9 cellular contexts compared by ENCODE assay signal in genomic region chr11:36292311-36292722, GRCh38. TPM values are rescaled to one million over a fixed set of nuclear protein-coding genes. Genes with fewer than 3 reads are reported as not detected.
DNase-seq lines count a peak whose midpoint lies in the region; ATAC-seq, FAIRE-seq and TF ChIP-seq lines count a peak whose summit lies in the region.
"Had no signal": no experiment of that assay in that cellular context is flagged by ENCODE, and none has a peak within 500 bp of the region (broad histone marks: within the 10 kb centered on the region; RNA-seq: fewer than 3 reads in every experiment).

No MANE protein-coding gene starts in this region.

- no peak overlapping the region for H3K4me2 ChIP-seq in endothelial cell of umbilical vein (ENCODE audit: insufficient read depth, low read length)
- H3K4me2 ChIP-seq in neural progenitor cell, result no peak overlapping the region

- FAIRE-seq in endothelial cell of umbilical vein (lab: Jason Lieb, UNC), result peak; percentile 69
- FAIRE-seq in HTR-8/SVneo (lab: Jason Lieb, UNC), result no peak

- DNase-seq in AG09319 (ENCODE audit: extremely low read depth, low read depth), result peak; percentile 19
- peak; percentile 22 for DNase-seq in GM12864 (ENCODE audit: low read depth)
- peak; percentile 58 for DNase-seq in RKO (ENCODE audit: low spot score)
- peak; percentile 46 for DNase-seq in endothelial cell of umbilical vein (ENCODE audit: low read depth, low spot score)
- DNase-seq in neural progenitor cell (ENCODE audit: low spot score), result peak; percentile 47
- DNase-seq in HTR-8/SVneo (ENCODE audit: insufficient read length, low spot score), result no peak

- H3K9me3 ChIP-seq in endothelial cell of umbilical vein (replicated peaks; ENCODE audit: control insufficient read depth, insufficient read depth, low read length) (no peaks in the 10 kb centered on the region), neural progenitor cell (ENCODE audit: low read depth) (no peaks in the 10 kb centered on the region)

- POLR2A ChIA-PET in endothelial cell of umbilical vein (lab: Charles Lee), result interaction anchor here (0.6 to 1.3 kb wide), 2 partner anchors 13 to 201 kb away, joined by 3 read pairs; no protein-coding TSS in a partner anchor

- BruUV-seq in endothelial cell of umbilical vein (replicated peaks; lab: Mats Ljungman, UMichigan), result no TSS peak

- H3K27me3 ChIP-seq in endothelial cell of umbilical vein (ENCODE audit: control insufficient read depth in 2 of 2, insufficient read depth in 2 of 2, low read length in 2 of 2), result no peaks in the 10 kb centered on the region
- H3K27me3 ChIP-seq in neural progenitor cell, result peaks cover 20% of the 10 kb centered on the region

- no peaks in the 10 kb centered on the region for H3K9me1 ChIP-seq in endothelial cell of umbilical vein (replicated peaks; ENCODE audit: control insufficient read depth, extremely low read depth, insufficient read depth, low read length)

- H3K4me3 ChIP-seq in GM12864 (ENCODE audit: low read depth, low read length), result no peak overlapping the region
- no peak overlapping the region for H3K4me3 ChIP-seq in endothelial cell of umbilical vein (replicated peaks in 1 of 3; ENCODE audit: insufficient read depth in 1 of 3, low read depth in 1 of 3, low read length in 3 of 3)
- H3K4me3 ChIP-seq in neural progenitor cell, result no peak overlapping the region

- TF ChIP-seq POLR2A in endothelial cell of umbilical vein (IDR thresholded peaks at IDR 0.05; ENCODE audit: low read depth, low read length), result no peak

- H3K9me3 Mint-ChIP-seq in neural progenitor cell, result peaks cover 1% of the 10 kb centered on the region
- H3K9me3 Mint-ChIP-seq: stimulated activated naive CD8-positive, alpha-beta T cell treated with anti-CD3 and anti-CD28 coated beads, Interleukin-15, Interleukin-2, amounts not matched to agents 100 ng/mL and 50 ng/mL, for 24 hours had no signal

- peak; percentile 27 for TF ChIP-seq CTCF in AG09319 (IDR thresholded peaks at IDR 0.05; ENCODE audit: low read depth, low read length)
- peak; percentile 54 for TF ChIP-seq CTCF in GM12864 (IDR thresholded peaks at IDR 0.05; ENCODE audit: low read depth, low read length, missing control alignments)
- peak; percentile 35 to 38 for TF ChIP-seq CTCF in endothelial cell of umbilical vein (IDR thresholded peaks at IDR 0.05; ENCODE audit: extremely low read depth in 1 of 2, insufficient read depth in 1 of 2, low read depth in 1 of 2, low read length in 2 of 2)
- TF ChIP-seq CTCF in neural progenitor cell (IDR thresholded peaks at IDR 0.05), result peak; percentile 76

- no peaks in the 10 kb centered on the region for H3K36me3 Mint-ChIP-seq in neural progenitor cell

- no peaks in the 10 kb centered on the region for H4K20me1 ChIP-seq in endothelial cell of umbilical vein (replicated peaks; ENCODE audit: control insufficient read depth, extremely low read depth, insufficient read depth, low read length)
- no peaks in the 10 kb centered on the region for H4K20me1 ChIP-seq in neural progenitor cell (ENCODE audit: low read depth)

- H3K27ac ChIP-seq in endothelial cell of umbilical vein (ENCODE audit: insufficient read depth, low read depth, low read length) (no peak overlapping the region), neural progenitor cell (no peak overlapping the region)

- H3K9ac ChIP-seq in endothelial cell of umbilical vein (replicated peaks; ENCODE audit: extremely low read depth, insufficient read depth, low read length), result no peak overlapping the region
- no peak overlapping the region for H3K9ac ChIP-seq in neural progenitor cell

- H3K4me1 Mint-ChIP-seq in neural progenitor cell, result peaks cover 29% of the 10 kb centered on the region

- intact Hi-C loops in endothelial cell of umbilical vein (cut with micrococcal nuclease), result loop anchor here (1.0 to 5.0 kb wide), 7 partner anchors 70 to 455 kb away; partner anchors contain the start of gene TRAF6

- H3K4me3 Mint-ChIP-seq in neural progenitor cell, result no peak overlapping the region
- H3K4me3 Mint-ChIP-seq: stimulated activated naive CD8-positive, alpha-beta T cell treated with anti-CD3 and anti-CD28 coated beads, Interleukin-15, Interleukin-2, amounts not matched to agents 100 ng/mL and 50 ng/mL, for 24 hours had no signal

- H3K4me1 ChIP-seq in endothelial cell of umbilical vein (ENCODE audit: control insufficient read depth, extremely low read depth, insufficient read depth, low read length) (peaks cover 9% of the 10 kb centered on the region), neural progenitor cell (peaks cover 10% of the 10 kb centered on the region)

- CTCF ChIA-PET in endothelial cell of umbilical vein (lab: Charles Lee), result interaction anchor here (0.7 to 14.3 kb wide), 31 partner anchors 8 to 454 kb away, joined by 3 to 306 read pairs (median 4); partner anchors contain the start of gene IFTAP

- no peaks in the 10 kb centered on the region for H3K79me2 ChIP-seq in endothelial cell of umbilical vein (ENCODE audit: control insufficient read depth, insufficient read depth, low read length)
- no peaks in the 10 kb centered on the region for H3K79me2 ChIP-seq in neural progenitor cell (ENCODE audit: low read depth)

- peaks cover 4% of the 10 kb centered on the region for H3K27me3 Mint-ChIP-seq in neural progenitor cell (ENCODE audit: insufficient read depth, low read depth)
- H3K27me3 Mint-ChIP-seq: stimulated activated naive CD8-positive, alpha-beta T cell treated with anti-CD3 and anti-CD28 coated beads, Interleukin-15, Interleukin-2, amounts not matched to agents 100 ng/mL and 50 ng/mL, for 24 hours had no signal

- H3K36me3 ChIP-seq in endothelial cell of umbilical vein (ENCODE audit: control insufficient read depth in 2 of 2, extremely low read depth in 1 of 2, insufficient read depth in 2 of 2, low read length in 2 of 2), result no peaks in the 10 kb centered on the region
- H3K36me3 ChIP-seq in neural progenitor cell, result no peaks in the 10 kb centered on the region

- H2AFZ ChIP-seq in endothelial cell of umbilical vein (ENCODE audit: low read depth, low read length), result no peak overlapping the region
- H2AFZ ChIP-seq in neural progenitor cell (replicated peaks), result no peak overlapping the region

- dilution Hi-C loops in endothelial cell of umbilical vein (cut with MboI; ENCODE audit: extremely low pct_ligation_motif_present, low sequenced_read_pairs), result no loop called here

- no peak overlapping the region for H3K27ac Mint-ChIP-seq in neural progenitor cell
- H3K27ac Mint-ChIP-seq: stimulated activated naive CD8-positive, alpha-beta T cell treated with anti-CD3 and anti-CD28 coated beads, Interleukin-15, Interleukin-2, amounts not matched to agents 100 ng/mL and 50 ng/mL, for 24 hours had no signal

- ATAC-seq in HG03565 (IDR thresholded peaks at IDR 0.05; ENCODE audit: unreplicated experiment), result peak; percentile 45
- ATAC-seq in HG03045 (IDR thresholded peaks at IDR 0.05; ENCODE audit: unreplicated experiment), result no peak

- peaks cover 9% of the 10 kb centered on the region for H3F3A ChIP-seq in neural progenitor cell (ENCODE audit: low read depth)

TF ChIP-seq in endothelial cell of umbilical vein, 7 proteins besides CTCF, POLR2A, EP300 and RAD21:
- TF ChIP-seq JUN (IDR thresholded peaks at IDR 0.05; ENCODE audit: borderline replicate concordance, insufficient read depth, insufficient read length, low read depth) (no peak), FOS (IDR thresholded peaks at IDR 0.05; ENCODE audit: borderline replicate concordance, insufficient read depth, low read length) (no peak), MYC (IDR thresholded peaks at IDR 0.05; ENCODE audit: low read depth, low read length) (no peak), POLR2AphosphoS5 (IDR thresholded peaks at IDR 0.05; ENCODE audit: insufficient read depth, low read depth, low read length) (no peak)

RNA-seq across cellular contexts. Expression of gene COMMD9, which starts 3.1 kb away (rescaled TPM):
- total RNA-seq in endothelial cell of umbilical vein (78.9 and 79.0 TPM in 2 replicates), neural progenitor cell (ENCODE audit: low replicate concordance) (27.0 and 28.4 TPM in 2 replicates)
- polyA plus RNA-seq in endothelial cell of umbilical vein, result 65.1 and 69.7 TPM in 2 replicates
- polyA plus RNA-seq in endothelial cell of umbilical vein (2011; cell fraction: cytosol; rRNA removed), result 86.7 and 89.2 TPM in 2 replicates
- 65.4 and 71.4 TPM in 2 replicates for polyA plus RNA-seq in endothelial cell of umbilical vein (2011; cell fraction: nucleus; rRNA removed)
- 66.3 and 71.6 TPM in 2 replicates for polyA plus RNA-seq in endothelial cell of umbilical vein (2012)
- 61.1 and 88.0 TPM in 2 replicates for polyA minus RNA-seq in endothelial cell of umbilical vein
- polyA minus RNA-seq in endothelial cell of umbilical vein (2011; cell fraction: cytosol; rRNA and poly(A)+ RNA removed), result 45.4 TPM
- 25.3 and 29.7 TPM in 2 replicates for polyA minus RNA-seq in endothelial cell of umbilical vein (2011; cell fraction: nucleus; rRNA and poly(A)+ RNA removed)

RNA-seq across cellular contexts. Expression of gene PRR5L, which starts 3.8 kb away (rescaled TPM):
- total RNA-seq in endothelial cell of umbilical vein, result 6.1 and 9.5 TPM in 2 replicates
- polyA plus RNA-seq in endothelial cell of umbilical vein, result 1.7 and 2.5 TPM in 2 replicates
- polyA plus RNA-seq in endothelial cell of umbilical vein (2011; cell fraction: cytosol; rRNA removed), result 1.6 and 1.9 TPM in 2 replicates
- polyA plus RNA-seq in endothelial cell of umbilical vein (2011; cell fraction: nucleus; rRNA removed), result 5.4 and 7.8 TPM in 2 replicates
- 5.2 and 7.3 TPM in 2 replicates for polyA plus RNA-seq in endothelial cell of umbilical vein (2012)
- polyA minus RNA-seq in endothelial cell of umbilical vein, result 1.8 and 4.1 TPM in 2 replicates
- polyA minus RNA-seq in endothelial cell of umbilical vein (2011; cell fraction: cytosol; rRNA and poly(A)+ RNA removed), result 5.5 TPM
- polyA minus RNA-seq in endothelial cell of umbilical vein (2011; cell fraction: nucleus; rRNA and poly(A)+ RNA removed), result 3.6 and 5.2 TPM in 2 replicates
- 14.7 and 23.4 TPM in 2 replicates for total RNA-seq in neural progenitor cell (ENCODE audit: low replicate concordance)
